In genomic region chr3:11604139-11604895, GRCh38 we compare ENCODE assay signal across 7 cellular contexts. TPM values are rescaled to one million over a fixed set of nuclear protein-coding genes. Genes with fewer than 3 reads are reported as not detected.
DNase-seq lines count a peak whose midpoint lies in the region; ATAC-seq and TF ChIP-seq lines count a peak whose summit lies in the region.

No MANE protein-coding gene starts in this region.

- intact Hi-C loops in lower leg skin (cut with DNase I; ENCODE audit: low total_unique reads): no loop called here

- DNase-seq in kidney glomerular epithelial cell (lab: John Stamatoyannopoulos, UW) (peak; percentile 30), ureter (ENCODE audit: low spot score) (no peak), lower leg skin (ENCODE audit: low spot score in 2 of 2) (no peak)

- no peak for TF ChIP-seq CTCF in lower leg skin (IDR thresholded peaks at IDR 0.05)

- TF ChIP-seq POLR2A in lower leg skin (IDR thresholded peaks at IDR 0.05): no peak

- H3K4me3 ChIP-seq in HUES64 (ENCODE audit: low read length): no peak overlapping the region
- H3K4me3 ChIP-seq in thymus (ENCODE audit: low read length): no peak overlapping the region
- no peak overlapping the region for H3K4me3 ChIP-seq in lower leg skin (ENCODE audit: low read depth, poor library complexity, severe bottlenecking)

- H3K9ac ChIP-seq in HUES64 (ENCODE audit: low read depth, low read length): no peak overlapping the region

- no peaks in the 10 kb centered on the region for H3K27me3 ChIP-seq in HUES64 (ENCODE audit: insufficient read depth, low read length)
- no peaks in the 10 kb centered on the region for H3K27me3 ChIP-seq in thymus (ENCODE audit: control insufficient read depth, insufficient read depth)

- peaks cover 65% of the 10 kb centered on the region for H3K4me1 ChIP-seq in HUES64 (ENCODE audit: insufficient read depth, low read length)
- H3K4me1 ChIP-seq in thymus (ENCODE audit: control insufficient read depth, insufficient read depth, low read length): peaks cover 4% of the 10 kb centered on the region

- H3K9me3 ChIP-seq in HUES64 (ENCODE audit: insufficient read depth, low read depth, low read length) (no peaks in the 10 kb centered on the region), thymus (ENCODE audit: control insufficient read depth) (no peaks in the 10 kb centered on the region)

- peak overlapping the region; percentile 7; the same call in 1 of the 2 replicates for H3K27ac ChIP-seq in HUES64 (ENCODE audit: low read depth, low read length)
- peak overlapping the region; percentile 54 for H3K27ac ChIP-seq in angular gyrus (ENCODE audit: low read depth, low read length)
- H3K27ac ChIP-seq in thymus (ENCODE audit: low read depth): peak overlapping the region; percentile 61

- peaks cover 12% of the 10 kb centered on the region for H3K36me3 ChIP-seq in HUES64 (ENCODE audit: insufficient read depth, low read length)
- H3K36me3 ChIP-seq in thymus (ENCODE audit: control insufficient read depth, insufficient read depth): peaks cover 20% of the 10 kb centered on the region

- WGBS in HUES64: 76% methylated on average over 15 of the region's 15 CpGs
- WGBS in thymus: 89% methylated on average over 15 of the region's 15 CpGs
- WGBS in lower leg skin, 2 donors: 68 to 79% methylated on average over 15 of the region's 15 CpGs

- ATAC-seq in GM21723 (IDR thresholded peaks at IDR 0.05; ENCODE audit: unreplicated experiment): no peak

RNA-seq across cellular contexts. Expression of gene VGLL4, which starts 39.4 kb away (rescaled TPM):
- 39.0 TPM for polyA plus RNA-seq in HUES64 (2013, experiment 1 of 2)
- polyA plus RNA-seq in HUES64 (2013, experiment 2 of 2): 46.0 TPM
- 47.0 TPM for polyA plus RNA-seq in thymus
- total RNA-seq in ureter (88.3 TPM), lower leg skin (100 to 1,000 TPM in 1 of 4 donors, 10 to 100 TPM in 3; 59.5 to 117 (median 80.9) TPM)

Comparison
In these comparisons a context has a peak if more than half of its experiments do, and no peak if none do; other contexts are left out.
1. H3K27ac ChIP-seq: peak in every context shown above with its lines; median percentile 61 in thymus; 54 in angular gyrus; 7 in HUES64.